In the genomic region with DNA sequence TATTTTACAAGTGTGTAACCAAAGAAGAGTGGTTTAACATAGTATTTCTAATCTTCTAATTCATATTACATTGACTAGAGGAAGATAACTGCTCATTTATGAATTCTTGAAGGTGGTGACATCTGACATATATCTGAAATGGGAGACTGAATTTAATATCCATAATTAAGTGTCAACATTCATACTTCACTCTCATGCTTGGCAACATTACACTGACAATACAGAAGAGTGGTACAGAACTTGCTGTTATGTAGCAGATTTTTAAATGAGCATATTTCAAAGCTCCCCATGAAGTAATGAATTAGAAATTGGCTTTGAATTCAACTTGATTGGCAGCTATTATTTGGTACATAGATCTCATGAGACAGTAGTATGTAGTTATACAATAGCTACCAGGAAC, we compare ENCODE assay signal across 23 cellular contexts.
"Had no signal": no experiment of that assay in that cellular context is flagged by ENCODE, and none has a peak within 500 bp of the region (broad histone marks: within the 10 kb centered on the region; RNA-seq: fewer than 3 reads in every experiment).

No MANE protein-coding gene starts in this region.

- DNase-seq: colonic mucosa; cortex of kidney; dermis blood vessel endothelial cell; dorsolateral prefrontal cortex; effector CD4-positive, alpha-beta T cell; effector CD8-positive, alpha-beta T cell; effector memory CD4-positive, alpha-beta T cell; effector memory CD8-positive, alpha-beta T cell; endodermal cell; erythroblast; esophagus squamous epithelium; foreskin fibroblast; foreskin keratinocyte; foreskin melanocyte; gastrocnemius medialis; glutamatergic neuron; head of caudate nucleus; heart left ventricle; heart right ventricle had no signal

- H3K27ac ChIP-seq: colonic mucosa, coronary artery, dorsolateral prefrontal cortex, epithelial cell of prostate, esophagus muscularis mucosa, esophagus squamous epithelium, foreskin keratinocyte, gastrocnemius medialis, gastroesophageal sphincter, heart left ventricle, heart right ventricle had no signal

- H3K36me3 ChIP-seq: colonic mucosa, esophagus muscularis mucosa, esophagus squamous epithelium, gastrocnemius medialis, gastroesophageal sphincter, heart left ventricle, heart right ventricle had no signal

- H3K4me3 ChIP-seq: colonic mucosa, coronary artery, dorsolateral prefrontal cortex, esophagus muscularis mucosa, esophagus squamous epithelium, gastrocnemius medialis, gastroesophageal sphincter, heart left ventricle, heart right ventricle had no signal

- H3K9me3 ChIP-seq: colonic mucosa, esophagus muscularis mucosa, esophagus squamous epithelium, gastrocnemius medialis, gastroesophageal sphincter, heart left ventricle, heart right ventricle had no signal

- H3K27me3 ChIP-seq: colonic mucosa, dorsolateral prefrontal cortex, esophagus squamous epithelium, foreskin keratinocyte, gastrocnemius medialis had no signal
